ENCODE assay signal across 1 cellular context in genomic region chr17:75393523-75394331, GRCh38.
TF ChIP-seq lines count a peak whose summit lies in the region.

No MANE protein-coding gene starts in this region.

TF ChIP-seq in K562, 482 proteins besides CTCF, POLR2A, EP300 and RAD21 (continued from another document and continues in another):
- peak; percentile 98 for TF ChIP-seq PBX2 (CRISPR knock-in tag; IDR thresholded peaks at IDR 0.05; ENCODE audit: low read depth)
- peak; percentile 99 for TF ChIP-seq PBX2 (tag; conservative IDR thresholded peaks at IDR 0.05; ENCODE audit: low read depth)
- TF ChIP-seq MYC (IDR thresholded peaks at IDR 0.05; ENCODE audit: low read depth, low read length), result peak; percentile 56; the same call in 1 of the 2 replicates
- no peak for TF ChIP-seq MYC (CRISPR knock-in tag; IDR thresholded peaks at IDR 0.05; ENCODE audit: borderline replicate concordance, low read depth)
- TF ChIP-seq NEUROD1 (IDR thresholded peaks at IDR 0.05; ENCODE audit: borderline replicate concordance, low read depth, low read length, partially characterized antibody), result peak; percentile 90
- TF ChIP-seq ZNF217 (CRISPR knock-in tag; IDR thresholded peaks at IDR 0.05), result no peak
- peak; percentile 88 for TF ChIP-seq TOE1 (IDR thresholded peaks at IDR 0.05; ENCODE audit: borderline replicate concordance)
- no peak for TF ChIP-seq TOE1 (CRISPR knock-in tag; IDR thresholded peaks at IDR 0.05; ENCODE audit: borderline replicate concordance, low read depth)
- no peak for TF ChIP-seq ZNF785 (CRISPR knock-in tag; IDR thresholded peaks at IDR 0.05)
- no peak; the same call in 1 of the 2 replicates for TF ChIP-seq ZBTB1 (CRISPR knock-in tag; IDR thresholded peaks at IDR 0.05; ENCODE audit: borderline replicate concordance, low read depth)
- no peak for TF ChIP-seq RERE (CRISPR knock-in tag; IDR thresholded peaks at IDR 0.05; ENCODE audit: borderline replicate concordance)
- TF ChIP-seq HMGXB4 (CRISPR knock-in tag; IDR thresholded peaks at IDR 0.05), result no peak
- no peak for TF ChIP-seq CBFB (CRISPR knock-in tag; IDR thresholded peaks at IDR 0.05)
- TF ChIP-seq MEIS2 (IDR thresholded peaks at IDR 0.05; ENCODE audit: partially characterized antibody), result no peak
- TF ChIP-seq ATF7 (IDR thresholded peaks at IDR 0.05), result peak; percentile 64
- TF ChIP-seq BHLHE40 (IDR thresholded peaks at IDR 0.05; ENCODE audit: low read length), result no peak
- TF ChIP-seq PRDM10 (IDR thresholded peaks at IDR 0.05; ENCODE audit: partially characterized antibody), result no peak
- TF ChIP-seq ZNF224 (CRISPR knock-in tag; IDR thresholded peaks at IDR 0.05), result no peak
- TF ChIP-seq TAF1 (IDR thresholded peaks at IDR 0.05; ENCODE audit: control insufficient read depth, extremely low read depth, insufficient read depth, low read length, severe bottlenecking), result peak; percentile 56
- TF ChIP-seq ZNF354B (CRISPR knock-in tag; IDR thresholded peaks at IDR 0.05), result no peak
- TF ChIP-seq ZNF583 (CRISPR knock-in tag; IDR thresholded peaks at IDR 0.05), result no peak
- 0 out of 2 replicates have a peak, but pooled peaks have one; percentile 33 for TF ChIP-seq ZBTB17 (CRISPR knock-in tag; IDR thresholded peaks at IDR 0.05)
- no peak; the same call in 1 of the 2 replicates for TF ChIP-seq NBN (IDR thresholded peaks at IDR 0.05; ENCODE audit: low read depth)
- no peak for TF ChIP-seq FOXA3 (CRISPR knock-in tag; conservative IDR thresholded peaks at IDR 0.05 in 1 of 2, IDR thresholded peaks at IDR 0.05 in 1 of 2)
- TF ChIP-seq ARNT (IDR thresholded peaks at IDR 0.05), result 0 out of 4 replicates have a peak, but pooled peaks of 1 of the 2 experiments have one; percentile 55
- no peak for TF ChIP-seq E2F1 (CRISPR knock-in tag; IDR thresholded peaks at IDR 0.05)
- peak; percentile 77 for TF ChIP-seq PHF20 (IDR thresholded peaks at IDR 0.05; ENCODE audit: partially characterized antibody)
- no peak for TF ChIP-seq ZBTB9 (CRISPR knock-in tag; IDR thresholded peaks at IDR 0.05)
- peak; percentile 64 for TF ChIP-seq ZFX (CRISPR knock-in tag; IDR thresholded peaks at IDR 0.05)
- no peak for TF ChIP-seq ELK1 (CRISPR knock-in tag; IDR thresholded peaks at IDR 0.05)
- peak; percentile 93 to 96 for TF ChIP-seq MAZ (CRISPR knock-in tag; conservative IDR thresholded peaks at IDR 0.05 in 1 of 2, IDR thresholded peaks at IDR 0.05 in 1 of 2)
- TF ChIP-seq CXXC5 (CRISPR knock-in tag; IDR thresholded peaks at IDR 0.05), result peak; percentile 71
- no peak for TF ChIP-seq NFE2 (IDR thresholded peaks at IDR 0.05; ENCODE audit: low read depth)
- TF ChIP-seq JUN (IDR thresholded peaks at IDR 0.05; ENCODE audit: borderline replicate concordance, low read depth, low read length), result peak; percentile 44; the same call in 1 of the 2 replicates
- TF ChIP-seq JUN (CRISPR knock-in tag; IDR thresholded peaks at IDR 0.05; ENCODE audit: borderline replicate concordance), result 0 out of 2 replicates have a peak, but pooled peaks have one; percentile 23
- no peak; the same call in 1 of the 2 replicates for TF ChIP-seq MTA1 (IDR thresholded peaks at IDR 0.05; ENCODE audit: borderline replicate concordance)
- TF ChIP-seq NCOA6 (IDR thresholded peaks at IDR 0.05), result no peak
- TF ChIP-seq KLF10 (CRISPR knock-in tag; IDR thresholded peaks at IDR 0.05), result no peak
- TF ChIP-seq CTCFL (IDR thresholded peaks at IDR 0.05; ENCODE audit: borderline replicate concordance, insufficient read depth, low read depth, low read length, poor library complexity, severe bottlenecking), result peak; percentile 35
- no peak for TF ChIP-seq SMAD1 (IDR thresholded peaks at IDR 0.05; ENCODE audit: low read depth, low read length, partially characterized antibody)
- 0 out of 2 replicates have a peak, but pooled peaks have one; percentile 36 for TF ChIP-seq JUND (IDR thresholded peaks at IDR 0.05; ENCODE audit: borderline replicate concordance, low read depth, low read length)
- no peak for TF ChIP-seq JUND (tag; IDR thresholded peaks at IDR 0.05; ENCODE audit: borderline replicate concordance, low read depth, low read length)
- peak in 1 of 2 experiments; percentile 80; a peak in 1 of 4 replicates for TF ChIP-seq SIN3A (IDR thresholded peaks at IDR 0.05; ENCODE audit: borderline replicate concordance in 2 of 2, control insufficient read depth in 1 of 2, low read depth in 2 of 2, low read length in 2 of 2)
- TF ChIP-seq NONO (IDR thresholded peaks at IDR 0.05; ENCODE audit: low read depth in 2 of 2, low read length in 1 of 2), result no peak
- TF ChIP-seq ZNF24 (IDR thresholded peaks at IDR 0.05), result peak; percentile 21; the same call in 1 of the 2 replicates
